In the genomic region with DNA sequence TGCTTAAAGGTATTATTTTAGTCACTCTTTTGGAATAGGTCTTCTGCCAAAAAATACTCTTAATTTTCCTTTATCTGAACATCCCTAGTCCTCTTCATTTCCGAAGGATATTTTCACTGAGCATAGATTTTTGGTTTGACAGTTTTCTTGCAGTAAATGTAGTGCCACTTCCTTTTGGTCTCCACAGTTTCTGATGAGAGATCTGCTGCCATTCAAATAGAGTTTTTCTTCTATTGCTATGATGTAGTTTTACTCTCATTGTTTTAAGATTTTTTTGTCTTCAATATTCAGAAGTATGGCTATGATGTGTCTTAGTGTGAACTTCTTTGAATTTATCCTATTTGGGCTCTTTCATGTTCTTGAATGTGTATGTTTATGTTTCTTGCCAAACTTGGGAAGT, we compare ENCODE assay signal across 11 cellular contexts.
"Had no signal": no experiment of that assay in that cellular context is flagged by ENCODE, and none has a peak within 500 bp of the region (broad histone marks: within the 10 kb centered on the region; RNA-seq: fewer than 3 reads in every experiment).

No MANE protein-coding gene starts in this region.

- FAIRE-seq: H1, H54 had no signal

- H3K4me2 ChIP-seq: GM23338 had no signal

- H3K4me1 ChIP-seq: HAP-1 had no signal

- H3K9me3 ChIP-seq: HAP-1 had no signal

- H3K36me3 ChIP-seq: HAP-1 had no signal

- DNase-seq: GM23248, GOT3, H7, H9, HCEC 1CT, HFFc6 had no signal

- H3K9ac ChIP-seq: GM23248 had no signal

- H3K27ac Mint-ChIP-seq: GM23338, H9, HFFc6 had no signal

- H3K27ac ChIP-seq: GM23248 had no signal

- ATAC-seq: GM23338, HCT116 had no signal

- H3K4me3 ChIP-seq: GM23248, GM23338, HAP-1 had no signal

- H3K4me1 Mint-ChIP-seq: GM23338, H9 had no signal

- H3K4me3 Mint-ChIP-seq: GM23338, H9, HFFc6 had no signal

- H2AFZ ChIP-seq: GM23248, GM23338 had no signal
